Comparison of ENCODE assay signal across 20 cellular contexts in genomic region chr18:28729321-28729720, GRCh38.
DNase-seq lines count a peak whose midpoint lies in the region; FAIRE-seq and TF ChIP-seq lines count a peak whose summit lies in the region.
"Had no signal": no experiment of that assay in that cellular context is flagged by ENCODE, and none has a peak within 500 bp of the region (broad histone marks: within the 10 kb centered on the region; RNA-seq: fewer than 3 reads in every experiment).

No MANE protein-coding gene starts in this region.

- no TSS peak for BruUV-seq in endothelial cell of umbilical vein (replicated peaks; lab: Mats Ljungman, UMichigan)

- no peak overlapping the region for H2AFZ ChIP-seq in endothelial cell of umbilical vein (ENCODE audit: low read depth, low read length)

- H3K9ac ChIP-seq in endothelial cell of umbilical vein (replicated peaks; ENCODE audit: extremely low read depth, insufficient read depth, low read length), result no peak overlapping the region

- POLR2A ChIA-PET in endothelial cell of umbilical vein (lab: Charles Lee), result no interaction called here

- no peak for TF ChIP-seq CTCF in endothelial cell of umbilical vein (IDR thresholded peaks at IDR 0.05; ENCODE audit: extremely low read depth in 1 of 2, insufficient read depth in 1 of 2, low read depth in 1 of 2, low read length in 2 of 2)
- TF ChIP-seq CTCF in BE2C (IDR thresholded peaks at IDR 0.05; ENCODE audit: low read depth, low read length), result no peak

- intact Hi-C loops in endothelial cell of umbilical vein (cut with micrococcal nuclease), result no loop called here

- H3K4me1 ChIP-seq in endothelial cell of umbilical vein (ENCODE audit: control insufficient read depth, extremely low read depth, insufficient read depth, low read length), result peaks cover 4% of the 10 kb centered on the region
- H3K4me1 ChIP-seq in BE2C, result no peaks in the 10 kb centered on the region
- H3K4me1 ChIP-seq: left ventricle myocardium inferior, SJSA1, stomach had no signal

- H3K27me3 ChIP-seq in endothelial cell of umbilical vein (ENCODE audit: control insufficient read depth in 2 of 2, insufficient read depth in 2 of 2, low read length in 2 of 2), result no peaks in the 10 kb centered on the region
- H3K27me3 ChIP-seq in BE2C, result no peaks in the 10 kb centered on the region
- H3K27me3 ChIP-seq: SJSA1, stomach had no signal

- H3K9me1 ChIP-seq in endothelial cell of umbilical vein (replicated peaks; ENCODE audit: control insufficient read depth, extremely low read depth, insufficient read depth, low read length), result no peaks in the 10 kb centered on the region

- H3K79me2 ChIP-seq in endothelial cell of umbilical vein (ENCODE audit: control insufficient read depth, insufficient read depth, low read length), result no peaks in the 10 kb centered on the region

- CTCF ChIA-PET in endothelial cell of umbilical vein (lab: Charles Lee), result no interaction called here

- H3K9me3 ChIP-seq in endothelial cell of umbilical vein (replicated peaks; ENCODE audit: control insufficient read depth, insufficient read depth, low read length) (no peaks in the 10 kb centered on the region), BE2C (no peaks in the 10 kb centered on the region)
- H3K9me3 ChIP-seq: left ventricle myocardium inferior, SJSA1 had no signal

- H4K20me1 ChIP-seq in endothelial cell of umbilical vein (replicated peaks; ENCODE audit: control insufficient read depth, extremely low read depth, insufficient read depth, low read length), result no peaks in the 10 kb centered on the region

- H3K36me3 ChIP-seq in endothelial cell of umbilical vein (ENCODE audit: control insufficient read depth in 2 of 2, extremely low read depth in 1 of 2, insufficient read depth in 2 of 2, low read length in 2 of 2) (no peaks in the 10 kb centered on the region), BE2C (no peaks in the 10 kb centered on the region)
- H3K36me3 ChIP-seq: left ventricle myocardium inferior, SJSA1, stomach had no signal

- dilution Hi-C loops in endothelial cell of umbilical vein (cut with MboI; ENCODE audit: extremely low pct_ligation_motif_present, low sequenced_read_pairs), result no loop called here

- TF ChIP-seq POLR2A in endothelial cell of umbilical vein (IDR thresholded peaks at IDR 0.05; ENCODE audit: low read depth, low read length), result no peak

- H3K27ac ChIP-seq in endothelial cell of umbilical vein (ENCODE audit: insufficient read depth, low read depth, low read length), result no peak overlapping the region
- H3K27ac ChIP-seq: left ventricle myocardium inferior, SJSA1, stomach had no signal

- FAIRE-seq in RCC 7860 (lab: Jason Lieb, UNC) (no peak), endothelial cell of umbilical vein (lab: Jason Lieb, UNC) (no peak)

- DNase-seq in GM03348 (ENCODE audit: low spot score) (peak; percentile 20), RCC 7860 (ENCODE audit: low spot score) (peak; percentile 35), endothelial cell of umbilical vein (ENCODE audit: low read depth, low spot score) (peak; percentile 5), non-pigmented ciliary epithelial cell (ENCODE audit: low read depth) (peak; percentile 26), NCI-H1048 (lab: John Stamatoyannopoulos, UW) (no peak), BE2C (no peak), NCI-H446 treated with DMSO at 0.1 percent for 48 hours (lab: John Stamatoyannopoulos, UW) (no peak), HK-2 (ENCODE audit: unreplicated experiment) (no peak)
- DNase-seq: activated CD4-positive, alpha-beta T cell treated with anti-CD3 and anti-CD28 coated beads, Interleukin-2, amount 50 U/mL, for 4 hours; activated CD8-positive, alpha-beta memory T cell treated with anti-CD3 and anti-CD28 coated beads, Interleukin-2, amount 50 U/mL, for 48 hours; activated effector memory CD4-positive, alpha-beta T cell treated with anti-CD3 and anti-CD28 coated beads, Interleukin-2, amount 50 U/mL, for 16 hours; amniotic stem cell; central memory CD4-positive, alpha-beta T cell; DMS79; left ventricle myocardium inferior; NCI-H1436 treated with DMSO at 0.1 percent for 48 hours; NCI-H748 treated with DMSO at 0.1 percent for 48 hours; stimulated activated CD4-positive, alpha-beta T cell treated with anti-CD3 and anti-CD28 coated beads, Interleukin-4, amount 100 ng/mL, for 4 hours; stomach had no signal

- H3K4me2 ChIP-seq in endothelial cell of umbilical vein (ENCODE audit: insufficient read depth, low read length), result no peak overlapping the region

- no peak overlapping the region for H3K4me3 ChIP-seq in endothelial cell of umbilical vein (replicated peaks in 1 of 3; ENCODE audit: insufficient read depth in 1 of 3, low read depth in 1 of 3, low read length in 3 of 3)
- no peak overlapping the region for H3K4me3 ChIP-seq in BE2C (ENCODE audit: low read depth, low read length)
- H3K4me3 ChIP-seq: left ventricle myocardium inferior, SJSA1, stomach had no signal

TF ChIP-seq in endothelial cell of umbilical vein, 7 proteins besides CTCF, POLR2A, EP300 and RAD21:
- TF ChIP-seq GATA2 (IDR thresholded peaks at IDR 0.05; ENCODE audit: insufficient read depth, insufficient read length, low read depth, low read length), result no peak
- TF ChIP-seq POLR2AphosphoS5 (IDR thresholded peaks at IDR 0.05; ENCODE audit: insufficient read depth, low read depth, low read length), result no peak
- peak; percentile 32 for TF ChIP-seq FOS (IDR thresholded peaks at IDR 0.05; ENCODE audit: borderline replicate concordance, insufficient read depth, low read length)

Comparison
In these comparisons a context has a peak if more than half of its experiments do, and no peak if none do; other contexts are left out.
1. DNase-seq: peak in GM03348 (single experiment), RCC 7860 (single experiment), endothelial cell of umbilical vein (single experiment) and non-pigmented ciliary epithelial cell (single experiment); none in NCI-H1048 (single experiment), BE2C (single experiment), NCI-H446 treated with DMSO at 0.1 percent for 48 hours (single experiment) and HK-2 (single experiment).